8 cellular contexts compared by ENCODE assay signal in the genomic region with DNA sequence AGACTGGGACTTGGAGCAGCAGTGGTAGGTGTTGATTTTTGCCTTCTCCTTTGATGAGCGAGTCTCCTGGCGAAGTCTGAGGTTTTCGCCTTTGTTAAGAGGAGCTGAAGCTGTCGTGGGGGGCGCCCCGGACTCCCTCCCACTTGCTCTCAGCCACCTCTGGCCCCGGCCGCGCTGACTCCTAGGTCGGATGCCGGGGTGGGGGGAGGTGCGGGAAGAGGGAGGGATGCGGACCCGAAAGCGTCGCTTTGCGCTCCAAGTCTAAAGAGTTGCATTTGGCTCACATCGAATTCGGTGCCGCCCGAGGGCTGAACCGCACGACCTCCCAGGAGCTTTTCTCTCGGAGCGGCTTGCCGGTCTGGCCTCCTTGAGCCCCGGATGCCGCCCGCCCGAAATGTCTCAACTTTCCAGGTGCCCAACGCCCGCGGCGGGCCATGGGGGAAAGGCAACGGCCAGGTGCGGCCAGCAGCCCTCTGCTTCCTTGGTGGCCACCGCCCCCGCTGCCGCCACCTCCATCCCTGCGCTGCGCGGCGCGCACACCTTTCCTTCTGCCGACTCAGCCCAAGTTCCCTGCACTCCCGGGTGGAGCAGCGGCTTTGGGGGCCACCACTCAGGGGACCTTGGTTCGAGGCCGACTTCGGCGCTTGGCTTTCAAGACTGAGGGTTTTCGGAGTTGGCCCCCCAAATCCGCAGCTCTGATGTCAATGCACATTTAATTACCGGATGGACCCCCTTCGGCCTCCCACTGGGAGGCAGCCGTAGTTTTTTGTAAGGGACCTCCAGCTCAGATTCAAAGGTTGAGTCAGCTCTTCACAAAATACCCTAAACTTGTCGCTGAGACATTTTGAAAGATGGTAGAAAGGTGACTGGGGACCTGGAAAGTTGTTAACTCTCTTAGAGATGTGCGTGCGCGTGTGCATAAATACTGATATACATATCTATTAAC. TPM values are rescaled to one million over a fixed set of nuclear protein-coding genes. Genes with fewer than 3 reads are reported as not detected.
DNase-seq lines count a peak whose midpoint lies in the region; ATAC-seq and TF ChIP-seq lines count a peak whose summit lies in the region.

No MANE protein-coding gene starts in this region.

- POLR2A ChIA-PET in CD4-positive, alpha-beta T cell (lab: Charles Lee), result no interaction called here
- POLR2A ChIA-PET in activated CD4-positive, alpha-beta memory T cell treated with anti-CD3 and anti-CD28 coated beads, Interleukin-2, amount 10 ng/mL, durations not matched to agents 7 days and 5 days (lab: Charles Lee), result no interaction called here

- peak overlapping the region; percentile 91 for H3K4me3 Mint-ChIP-seq in CD4-positive, alpha-beta T cell
- peak overlapping the region; percentile 48 for H3K4me3 Mint-ChIP-seq in activated CD4-positive, alpha-beta memory T cell treated with anti-CD3 and anti-CD28 coated beads, Interleukin-2, amount 10 ng/mL, durations not matched to agents 7 days and 5 days

- no peaks in the 10 kb centered on the region for H3K36me3 Mint-ChIP-seq in CD4-positive, alpha-beta T cell (ENCODE audit: low read depth)
- no peaks in the 10 kb centered on the region for H3K36me3 Mint-ChIP-seq in activated CD4-positive, alpha-beta memory T cell treated with anti-CD3 and anti-CD28 coated beads, Interleukin-2, amount 10 ng/mL, durations not matched to agents 7 days and 5 days (ENCODE audit: low read depth)

- CTCF ChIA-PET in CD4-positive, alpha-beta T cell (lab: Charles Lee), result no interaction called here
- CTCF ChIA-PET in activated CD4-positive, alpha-beta memory T cell treated with anti-CD3 and anti-CD28 coated beads, Interleukin-2, amount 10 ng/mL, durations not matched to agents 7 days and 5 days (lab: Charles Lee), result no interaction called here

- no peak overlapping the region for H3K27ac Mint-ChIP-seq in CD4-positive, alpha-beta T cell
- H3K27ac Mint-ChIP-seq in activated CD4-positive, alpha-beta memory T cell treated with anti-CD3 and anti-CD28 coated beads, Interleukin-2, amount 10 ng/mL, durations not matched to agents 7 days and 5 days, result no peak overlapping the region

- H3K4me1 ChIP-seq in foreskin keratinocyte, result no peaks in the 10 kb centered on the region

- peaks cover 20% of the 10 kb centered on the region for H3K27me3 ChIP-seq in CD4-positive, alpha-beta T cell (ENCODE audit: control insufficient read depth, insufficient read depth, low read length)
- H3K27me3 ChIP-seq in foreskin keratinocyte, result peaks cover 40% of the 10 kb centered on the region

- no peak overlapping the region for H3K27ac ChIP-seq in CD4-positive, alpha-beta T cell (ENCODE audit: low read depth, low read length)
- H3K27ac ChIP-seq in foreskin keratinocyte, result no peak overlapping the region

- peaks cover 14% of the 10 kb centered on the region for H3K4me1 Mint-ChIP-seq in CD4-positive, alpha-beta T cell (ENCODE audit: low read depth)
- H3K4me1 Mint-ChIP-seq in activated CD4-positive, alpha-beta memory T cell treated with anti-CD3 and anti-CD28 coated beads, Interleukin-2, amount 10 ng/mL, durations not matched to agents 7 days and 5 days, result peaks cover 5% of the 10 kb centered on the region

- peak in 2 of 10 experiments; percentile 9 to 32 for DNase-seq in CD4-positive, alpha-beta T cell
- peak; percentile 14 for DNase-seq in activated CD4-positive, alpha-beta memory T cell treated with anti-CD3 and anti-CD28 coated beads, Interleukin-2, amount 10 ng/mL, durations not matched to agents 7 days and 5 days
- DNase-seq in foreskin keratinocyte, result no peak
- peak; percentile 77 for DNase-seq in retina
- no peak for DNase-seq in SHP77 (lab: John Stamatoyannopoulos, UW)

- intact Hi-C loops in CD4-positive, alpha-beta T cell (cut with DNase I, micrococcal nuclease), result no loop called here

- peaks cover 12% of the 10 kb centered on the region for H3K27me3 Mint-ChIP-seq in CD4-positive, alpha-beta T cell
- H3K27me3 Mint-ChIP-seq in activated CD4-positive, alpha-beta memory T cell treated with anti-CD3 and anti-CD28 coated beads, Interleukin-2, amount 10 ng/mL, durations not matched to agents 7 days and 5 days, result peaks cover 18% of the 10 kb centered on the region

- peak; percentile 28 for ATAC-seq in CD4-positive, alpha-beta T cell (ENCODE audit: poor library complexity)
- peak; percentile 21 for ATAC-seq in HG02588 (IDR thresholded peaks at IDR 0.05; ENCODE audit: unreplicated experiment)
- peak; percentile 37 for ATAC-seq in foreskin keratinocyte
- ATAC-seq in HG03457 (IDR thresholded peaks at IDR 0.05; ENCODE audit: unreplicated experiment), result no peak
- no peak for ATAC-seq in GM21825 (IDR thresholded peaks at IDR 0.05; ENCODE audit: unreplicated experiment)

- H3K9me3 ChIP-seq in CD4-positive, alpha-beta T cell (ENCODE audit: control insufficient read depth, low read length), result no peaks in the 10 kb centered on the region

- H3K9me3 Mint-ChIP-seq in CD4-positive, alpha-beta T cell, result no peaks in the 10 kb centered on the region
- H3K9me3 Mint-ChIP-seq in activated CD4-positive, alpha-beta memory T cell treated with anti-CD3 and anti-CD28 coated beads, Interleukin-2, amount 10 ng/mL, durations not matched to agents 7 days and 5 days, result no peaks in the 10 kb centered on the region

- no peak for TF ChIP-seq CTCF in CD4-positive, alpha-beta T cell (IDR thresholded peaks at IDR 0.05)
- no peak for TF ChIP-seq CTCF in foreskin keratinocyte (conservative IDR thresholded peaks at IDR 0.05)

RNA-seq across cellular contexts. Expression of gene AFF2, which starts 1.0 kb away (rescaled TPM):
- 1 to 10 TPM; 5.9 to 6.2 TPM for total RNA-seq in CD4-positive, alpha-beta T cell
- total RNA-seq in activated CD4-positive, alpha-beta memory T cell treated with anti-CD3 and anti-CD28 coated beads, Interleukin-2, amount 10 ng/mL, durations not matched to agents 7 days and 5 days, result under 1 TPM; 0.13 TPM
- 0.03 and 0.04 TPM in 2 replicates for total RNA-seq in foreskin keratinocyte
- not detected in 2 replicates for polyA plus RNA-seq in foreskin keratinocyte

Comparison
In these comparisons a context has a peak if more than half of its experiments do, and no peak if none do; other contexts are left out.
1. ATAC-seq: peak in CD4-positive, alpha-beta T cell (single experiment), HG02588 (single experiment) and foreskin keratinocyte (single experiment); none in HG03457 (single experiment) and GM21825 (single experiment).
2. DNase-seq: peak in activated CD4-positive, alpha-beta memory T cell treated with anti-CD3 and anti-CD28 coated beads, Interleukin-2, amount 10 ng/mL, durations not matched to agents 7 days and 5 days (single experiment) and retina (single experiment); none in foreskin keratinocyte (0 of 2) and SHP77 (0 of 2).